ENCODE assay signal across 26 cellular contexts in the genomic region with DNA sequence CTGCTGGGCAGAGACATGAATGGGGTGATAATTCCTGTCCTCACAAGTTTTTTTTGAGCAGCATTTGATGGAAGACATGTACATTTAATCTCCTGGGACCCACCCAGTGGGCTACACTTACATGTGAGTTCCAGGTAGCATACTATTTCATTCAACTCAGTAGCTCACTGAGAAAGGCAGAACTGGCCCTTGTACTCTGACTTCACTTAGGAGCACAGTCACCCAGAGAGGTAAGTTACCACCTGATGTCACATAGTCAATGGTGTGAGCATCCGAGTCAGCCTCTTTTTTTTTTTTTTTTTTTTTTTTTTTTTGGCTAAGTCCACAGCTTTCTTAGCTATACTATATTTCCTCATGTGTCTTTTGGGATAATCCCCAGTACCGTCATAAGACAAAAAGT. TPM values are rescaled to one million over a fixed set of nuclear protein-coding genes. Genes with fewer than 3 reads are reported as not detected.
A peak's percentile ranks its signal among the peaks of the same experiment; 100 is the strongest.
DNase-seq lines count a peak whose midpoint lies in the region; ATAC-seq and TF ChIP-seq lines count a peak whose summit lies in the region.
"Had no signal": no experiment of that assay in that cellular context is flagged by ENCODE, and none has a peak within 500 bp of the region (broad histone marks: within the 10 kb centered on the region; RNA-seq: fewer than 3 reads in every experiment).

No MANE protein-coding gene starts in this region.

- no peaks in the 10 kb centered on the region for H3K36me3 Mint-ChIP-seq in activated T-cell treated with anti-CD3 and anti-CD28 coated beads, Interleukin-2, amount 50 U/mL, for 72 hours (ENCODE audit: insufficient read depth in 2 of 2)
- H3K36me3 Mint-ChIP-seq in stimulated activated effector memory CD8-positive, alpha-beta T cell treated with anti-CD3 and anti-CD28 coated beads, Interleukin-12 subunit alpha, Interleukin-12 subunit beta, amount 100 ng/mL, for 72 hours, result no peaks in the 10 kb centered on the region
- H3K36me3 Mint-ChIP-seq: CD14-positive monocyte; CD4-positive, alpha-beta memory T cell; CD4-positive, CD25-positive, alpha-beta regulatory T cell had no signal

- peak; percentile 44 to 68 for ATAC-seq in activated T-cell treated with anti-CD3 and anti-CD28 coated beads, Interleukin-2, amount 50 U/mL, for 72 hours (replicated peaks in 1 of 2)
- peak; percentile 57 for ATAC-seq in stimulated activated effector memory CD8-positive, alpha-beta T cell treated with anti-CD3 and anti-CD28 coated beads, Interleukin-12 subunit alpha, Interleukin-12 subunit beta, amount 100 ng/mL, for 72 hours
- no peak for ATAC-seq in GM21390 (IDR thresholded peaks at IDR 0.05; ENCODE audit: unreplicated experiment)
- ATAC-seq: A549, GM12878 had no signal

- no peak overlapping the region for H3K4me3 Mint-ChIP-seq in activated T-cell treated with anti-CD3 and anti-CD28 coated beads, Interleukin-2, amount 50 U/mL, for 72 hours
- H3K4me3 Mint-ChIP-seq in stimulated activated effector memory CD8-positive, alpha-beta T cell treated with anti-CD3 and anti-CD28 coated beads, Interleukin-12 subunit alpha, Interleukin-12 subunit beta, amount 100 ng/mL, for 72 hours, result no peak overlapping the region
- H3K4me3 Mint-ChIP-seq: CD14-positive monocyte; CD4-positive, alpha-beta memory T cell; CD4-positive, CD25-positive, alpha-beta regulatory T cell; CD8-positive, alpha-beta memory T cell had no signal

- H3K4me3 ChIP-seq in epithelial cell of esophagus (ENCODE audit: low read length), result no peak overlapping the region
- H3K4me3 ChIP-seq: A549, BLaER1, GM12878 had no signal

- no peaks in the 10 kb centered on the region for H3K9me3 Mint-ChIP-seq in activated T-cell treated with anti-CD3 and anti-CD28 coated beads, Interleukin-2, amount 50 U/mL, for 72 hours
- no peaks in the 10 kb centered on the region for H3K9me3 Mint-ChIP-seq in stimulated activated effector memory CD8-positive, alpha-beta T cell treated with anti-CD3 and anti-CD28 coated beads, Interleukin-12 subunit alpha, Interleukin-12 subunit beta, amount 100 ng/mL, for 72 hours
- H3K9me3 Mint-ChIP-seq: CD4-positive, alpha-beta memory T cell; CD8-positive, alpha-beta memory T cell had no signal

- H3K4me1 Mint-ChIP-seq in activated T-cell treated with anti-CD3 and anti-CD28 coated beads, Interleukin-2, amount 50 U/mL, for 72 hours (ENCODE audit: low read depth), result peaks cover 5% of the 10 kb centered on the region
- no peaks in the 10 kb centered on the region for H3K4me1 Mint-ChIP-seq in stimulated activated effector memory CD8-positive, alpha-beta T cell treated with anti-CD3 and anti-CD28 coated beads, Interleukin-12 subunit alpha, Interleukin-12 subunit beta, amount 100 ng/mL, for 72 hours
- H3K4me1 Mint-ChIP-seq: CD4-positive, alpha-beta memory T cell; CD4-positive, CD25-positive, alpha-beta regulatory T cell; CD8-positive, alpha-beta memory T cell had no signal

- peaks cover 29% of the 10 kb centered on the region for H3K27me3 Mint-ChIP-seq in activated T-cell treated with anti-CD3 and anti-CD28 coated beads, Interleukin-2, amount 50 U/mL, for 72 hours (ENCODE audit: low read depth)
- H3K27me3 Mint-ChIP-seq: CD4-positive, CD25-positive, alpha-beta regulatory T cell had no signal

- no peak for DNase-seq in activated T-cell treated with anti-CD3 and anti-CD28 coated beads, Interleukin-2, amount 50 U/mL, for 72 hours
- no peak for DNase-seq in activated T-cell treated with anti-CD3 and anti-CD28 coated beads, Interleukin-2, amount 50 U/mL, for 48 hours
- DNase-seq in epithelial cell of esophagus (ENCODE audit: low read depth) (peak; percentile 24), NCI-H526 (lab: John Stamatoyannopoulos, UW) (no peak)
- DNase-seq in stimulated activated effector memory CD8-positive, alpha-beta T cell treated with anti-CD3 and anti-CD28 coated beads, Interleukin-12 subunit alpha, Interleukin-12 subunit beta, amount 100 ng/mL, for 72 hours (ENCODE audit: low spot score in 2 of 2), result no peak
- DNase-seq: ACHN; BE2C; C1 segment of cervical spinal cord; CD4-positive, alpha-beta memory T cell; CD4-positive, CD25-positive, alpha-beta regulatory T cell; CD8-positive, alpha-beta memory T cell; COR-L47; DMS 273 treated with DMSO at 0.1 percent for 48 hours; DMS153; DMS53; DMS79; DND-41; EL; GDM1 had no signal

- no peak overlapping the region for H3K27ac Mint-ChIP-seq in activated T-cell treated with anti-CD3 and anti-CD28 coated beads, Interleukin-2, amount 50 U/mL, for 72 hours
- H3K27ac Mint-ChIP-seq in stimulated activated effector memory CD8-positive, alpha-beta T cell treated with anti-CD3 and anti-CD28 coated beads, Interleukin-12 subunit alpha, Interleukin-12 subunit beta, amount 100 ng/mL, for 72 hours, result no peak overlapping the region
- H3K27ac Mint-ChIP-seq: CD4-positive, alpha-beta memory T cell; CD4-positive, CD25-positive, alpha-beta regulatory T cell; CD8-positive, alpha-beta memory T cell had no signal

- TF ChIP-seq CTCF in epithelial cell of esophagus (IDR thresholded peaks at IDR 0.05; ENCODE audit: insufficient read depth, low read depth, low read length, missing control alignments), result no peak

RNA-seq across cellular contexts. Expression of gene MCTP2, which starts 32.7 kb away (rescaled TPM):
- total RNA-seq in activated T-cell treated with anti-CD3 and anti-CD28 coated beads, Interleukin-2, amount 50 U/mL, for 72 hours, result 100 to 1,000 TPM in 1 of 2 donors, 10 to 100 TPM in 1; 49.9 to 119 TPM
- total RNA-seq: A172, G401 had no signal
